ENCODE assay signal across 9 cellular contexts in genomic region chr20:6750438-6750837, GRCh38. TPM values are rescaled to one million over a fixed set of nuclear protein-coding genes. Genes with fewer than 3 reads are reported as not detected.
"Had no signal": no experiment of that assay in that cellular context is flagged by ENCODE, and none has a peak within 500 bp of the region (broad histone marks: within the 10 kb centered on the region; RNA-seq: fewer than 3 reads in every experiment).

No MANE protein-coding gene starts in this region.

- H3K4me3 ChIP-seq: GM12878 had no signal

- DNase-seq: GDM1, GF-D8 had no signal

- ATAC-seq: GM12878 had no signal

- FAIRE-seq: G401.6, GM12878, GM12891, GM12892, GM18507, GM19239 had no signal

RNA-seq across cellular contexts. Expression of gene BMP2, which starts 17.0 kb away (rescaled TPM):
- total RNA-seq: G401 had no signal
